11 cellular contexts compared by ENCODE assay signal in the genomic region with DNA sequence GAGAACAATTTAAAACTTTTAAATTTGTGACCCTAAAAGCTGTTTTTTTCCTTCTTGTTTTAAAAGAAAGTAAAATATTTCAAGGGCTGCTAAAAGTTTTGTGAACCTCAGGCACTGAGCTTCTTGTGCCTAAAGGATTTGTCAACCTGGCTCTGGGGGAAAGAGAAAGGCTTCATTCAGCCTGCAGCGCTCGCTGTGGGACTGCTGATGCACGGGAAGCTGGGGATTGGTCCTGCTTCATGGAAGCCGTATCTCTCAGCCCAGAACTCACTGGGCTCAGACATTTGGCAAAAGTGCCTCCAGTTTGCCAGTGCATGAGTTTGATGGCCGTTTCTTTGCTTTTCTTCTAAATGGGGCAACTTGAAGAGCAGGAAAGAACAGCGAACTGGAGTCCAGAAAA. TPM values are rescaled to one million over a fixed set of nuclear protein-coding genes. Genes with fewer than 3 reads are reported as not detected.
"Had no signal": no experiment of that assay in that cellular context is flagged by ENCODE, and none has a peak within 500 bp of the region (broad histone marks: within the 10 kb centered on the region; RNA-seq: fewer than 3 reads in every experiment).

No MANE protein-coding gene starts in this region.

- H3K4me3 Mint-ChIP-seq: nephron progenitor cell; T-helper 1 cell treated with Interleukin-12 subunit alpha and Interleukin-12 subunit beta and Interleukin-4 antibody, amounts not matched to agents 30 μg/mL and 1 μg/mL, for 36 hours had no signal

- ATAC-seq: left lobe of liver, pancreas had no signal

- H3K4me1 ChIP-seq: pancreas, thyroid gland, uterus had no signal

- H3K36me3 ChIP-seq: brain microvascular endothelial cell, pancreas, thyroid gland, uterus had no signal

- H3K27me3 ChIP-seq: brain microvascular endothelial cell, pancreas, thyroid gland, uterus had no signal

- H3K9me3 ChIP-seq: pancreas, thyroid gland, uterus had no signal

- H3K9me3 Mint-ChIP-seq: T-helper 1 cell treated with Interleukin-12 subunit alpha and Interleukin-12 subunit beta and Interleukin-4 antibody, amounts not matched to agents 30 μg/mL and 1 μg/mL, for 36 hours had no signal

- H3K4me3 ChIP-seq: pancreas, thyroid gland, uterus had no signal

- DNase-seq: activated naive CD4-positive, alpha-beta T cell treated with anti-CD3 and anti-CD28 coated beads, Interleukin-2, amount 50 U/mL, for 16 hours; brain microvascular endothelial cell; dermis blood vessel endothelial cell; mesenchymal stem cell; nephron progenitor cell; pancreas; small intestine; thyroid gland; uterus had no signal

- H3K27ac ChIP-seq: brain microvascular endothelial cell, pancreas, thyroid gland, uterus had no signal

RNA-seq across cellular contexts. Expression of a gene that starts 30.8 kb away (rescaled TPM):
- total RNA-seq: dermis blood vessel endothelial cell had no signal
